28 cellular contexts compared by ENCODE assay signal in the genomic region with DNA sequence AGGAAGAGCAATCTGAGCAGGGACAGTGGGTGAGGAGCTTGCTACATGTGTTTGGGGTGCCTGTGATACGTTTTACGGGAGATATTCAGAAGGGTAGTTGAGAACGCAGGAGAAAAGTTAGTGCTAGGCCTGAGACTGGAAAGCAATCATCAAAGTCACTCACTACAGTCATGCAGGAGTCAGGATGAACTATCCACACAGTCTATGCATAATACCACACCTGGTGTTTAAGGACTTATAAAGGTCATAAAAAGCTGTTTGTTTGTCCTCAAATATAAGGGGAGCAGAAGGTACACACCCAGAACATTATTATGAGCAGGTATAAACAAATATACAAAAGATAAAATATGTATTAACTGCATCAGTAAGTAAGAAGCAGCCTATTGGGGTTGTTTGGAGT.
"Had no signal": no experiment of that assay in that cellular context is flagged by ENCODE, and none has a peak within 500 bp of the region (broad histone marks: within the 10 kb centered on the region; RNA-seq: fewer than 3 reads in every experiment).

No MANE protein-coding gene starts in this region.

- H3K27ac ChIP-seq: adrenal gland, body of pancreas, brain microvascular endothelial cell, breast epithelium had no signal

- H3K27me3 ChIP-seq: adrenal gland, body of pancreas, brain microvascular endothelial cell, breast epithelium had no signal

- H3K36me3 ChIP-seq: adrenal gland, brain microvascular endothelial cell, breast epithelium had no signal

- DNase-seq: activated B cell treated with CpG ODN at 0.5 μM for 24 hours; activated CD4-positive, alpha-beta memory T cell treated with anti-CD3 and anti-CD28 coated beads for 36 hours; activated CD4-positive, alpha-beta T cell treated with anti-CD3 and anti-CD28 coated beads for 4 hours; activated CD4-positive, alpha-beta T cell treated with anti-CD3 and anti-CD28 coated beads, Interleukin-2, amount 50 U/mL, for 1 hour; activated CD4-positive, alpha-beta T cell treated with anti-CD3 and anti-CD28 coated beads, Interleukin-2, amount 50 U/mL, for 4 hours; activated CD4-positive, CD25-positive, alpha-beta regulatory T cell treated with anti-CD3 and anti-CD28 coated beads, Interleukin-2, amount 50 U/mL, for 72 hours; activated CD8-positive, alpha-beta memory T cell treated with anti-CD3 and anti-CD28 coated beads, Interleukin-2, amount 50 U/mL, for 4 hours; activated CD8-positive, alpha-beta T cell treated with anti-CD3 and anti-CD28 coated beads for 36 hours; activated effector memory CD4-positive, alpha-beta T cell treated with anti-CD3 and anti-CD28 coated beads, Interleukin-2, amount 50 U/mL, for 16 hours; activated gamma-delta T cell treated with Interleukin-2 at 50 U/mL for 16 hours; activated naive CD4-positive, alpha-beta T cell; activated naive CD4-positive, alpha-beta T cell treated with anti-CD3 and anti-CD28 coated beads for 36 hours; activated naive CD4-positive, alpha-beta T cell treated with anti-CD3 and anti-CD28 coated beads, Interleukin-2, amount 50 U/mL, for 16 hours; activated naive CD8-positive, alpha-beta T cell treated with anti-CD3 and anti-CD28 coated beads for 36 hours; activated T-cell treated with anti-CD3 and anti-CD28 coated beads for 4 hours; activated T-cell treated with anti-CD3 and anti-CD28 coated beads, Interleukin-2, amount 50 U/mL, for 1 hour; activated T-cell treated with anti-CD3 and anti-CD28 coated beads, Interleukin-2, amount 50 U/mL, for 4 hours; activated T-cell treated with anti-CD3 and anti-CD28 coated beads, Interleukin-2, amount 50 U/mL, for 72 hours; adrenal gland; amniotic stem cell; aorta; body of pancreas; brain microvascular endothelial cell; central memory CD4-positive, alpha-beta T cell; T-helper 1 cell; T-helper 2 cell; T-helper 9 cell had no signal

- H3K4me1 ChIP-seq: adrenal gland, body of pancreas, breast epithelium had no signal

- H3K4me3 ChIP-seq: adrenal gland, body of pancreas, breast epithelium had no signal
